In genomic region chr6:14709066-14709670, GRCh38 we compare ENCODE assay signal across 29 cellular contexts.
DNase-seq lines count a peak whose midpoint lies in the region; ATAC-seq, FAIRE-seq and TF ChIP-seq lines count a peak whose summit lies in the region.
"Had no signal": no experiment of that assay in that cellular context is flagged by ENCODE, and none has a peak within 500 bp of the region (broad histone marks: within the 10 kb centered on the region; RNA-seq: fewer than 3 reads in every experiment).

No MANE protein-coding gene starts in this region.

- H3K27ac Mint-ChIP-seq in astrocyte (ENCODE audit: unreplicated experiment) = no peak overlapping the region

- no peaks in the 10 kb centered on the region for H3K9me3 Mint-ChIP-seq in astrocyte (ENCODE audit: unreplicated experiment)

- peak overlapping the region; percentile 93 for H3K27ac ChIP-seq in astrocyte (ENCODE audit: low read depth, low read length)
- H3K27ac ChIP-seq: adrenal gland, hepatocyte, spleen had no signal

- no peaks in the 10 kb centered on the region for H3K27me3 ChIP-seq in astrocyte (ENCODE audit: insufficient read depth, low read length)
- H3K27me3 ChIP-seq: adrenal gland; BLaER1 treated with 17β-estradiol and CSF1 and Interleukin-3, amounts not matched to agents 10 nM and 100 nM; hepatocyte; spleen had no signal

- TF ChIP-seq CTCF in astrocyte (IDR thresholded peaks at IDR 0.05; ENCODE audit: insufficient read depth, low read depth, low read length) = no peak

- H4K20me1 ChIP-seq in astrocyte (ENCODE audit: insufficient read depth, low read length) = no peaks in the 10 kb centered on the region
- H4K20me1 ChIP-seq: BLaER1 treated with 17β-estradiol and CSF1 and Interleukin-3, amounts not matched to agents 10 nM and 100 nM had no signal

- peaks cover 58% of the 10 kb centered on the region for H3K4me1 Mint-ChIP-seq in astrocyte (ENCODE audit: low read depth, unreplicated experiment)

- H3K36me3 ChIP-seq in astrocyte (ENCODE audit: insufficient read depth, low read length) = no peaks in the 10 kb centered on the region
- H3K36me3 ChIP-seq: adrenal gland, spleen had no signal

- no peak overlapping the region for H3K9ac ChIP-seq in astrocyte (ENCODE audit: low read length)
- H3K9ac ChIP-seq: BLaER1 treated with 17β-estradiol and CSF1 and Interleukin-3, amounts not matched to agents 10 nM and 100 nM had no signal

- no peaks in the 10 kb centered on the region for H3K36me3 Mint-ChIP-seq in astrocyte (ENCODE audit: low read depth, unreplicated experiment)

- H3K4me3 ChIP-seq in astrocyte (ENCODE audit: insufficient read depth, low read depth, low read length) = no peak overlapping the region
- H3K4me3 ChIP-seq: adrenal gland; BLaER1 treated with 17β-estradiol and CSF1 and Interleukin-3, amounts not matched to agents 10 nM and 100 nM; GM12878; hepatocyte; lung; spleen had no signal

- H3K4me2 ChIP-seq in astrocyte (ENCODE audit: low read length) = no peak overlapping the region
- H3K4me2 ChIP-seq: BLaER1 treated with 17β-estradiol and CSF1 and Interleukin-3, amounts not matched to agents 10 nM and 100 nM; hepatocyte had no signal

- H3K79me2 ChIP-seq in astrocyte (ENCODE audit: insufficient read depth, low read length) = no peaks in the 10 kb centered on the region
- H3K79me2 ChIP-seq: hepatocyte had no signal

- peak; percentile 76 for DNase-seq in EH (ENCODE audit: low read depth)
- DNase-seq in LHCN-M2 (ENCODE audit: low read depth) = peak; percentile 84
- peak; percentile 35 for DNase-seq in astrocyte (ENCODE audit: low read depth)
- DNase-seq in myocyte (ENCODE audit: low read depth) = peak; percentile 83
- DNase-seq in stimulated activated CD4-positive, alpha-beta T cell treated with anti-CD3 and anti-CD28 coated beads, Interleukin-1b, Interleukin-23, amount 100 ng/mL, for 48 hours = no peak
- DNase-seq in NCI-H2196 (lab: John Stamatoyannopoulos, UW; ENCODE audit: unreplicated experiment) = no peak
- DNase-seq: activated CD4-positive, alpha-beta T cell treated with anti-CD3 and anti-CD28 coated beads for 1 hour; activated CD8-positive, alpha-beta memory T cell treated with anti-CD3 and anti-CD28 coated beads for 24 hours; adrenal gland; COR-L47; DND-41; effector CD4-positive, alpha-beta T cell; foreskin melanocyte; NCI-H1105; NCI-H1930; NCI-H2227 treated with DMSO at 0.1 percent for 48 hours; NCI-H748 treated with DMSO at 0.1 percent for 48 hours; right cardiac atrium; RPMI8226; spleen; stimulated activated CD4-positive, alpha-beta T cell treated with anti-CD3 and anti-CD28 coated beads, Interleukin-4, amount 100 ng/mL, for 1 hour; trophoblast cell had no signal

- ATAC-seq in HG03045 (IDR thresholded peaks at IDR 0.05; ENCODE audit: unreplicated experiment) = no peak
- ATAC-seq: esophagus mucosa, GM12878, right cardiac atrium had no signal

- H3K9me3 ChIP-seq in astrocyte (ENCODE audit: insufficient read depth, low read depth, low read length) = no peaks in the 10 kb centered on the region
- H3K9me3 ChIP-seq: adrenal gland had no signal

- H2AFZ ChIP-seq in astrocyte (ENCODE audit: low read depth, low read length) = no peak overlapping the region
- H2AFZ ChIP-seq: hepatocyte had no signal

- no peak for FAIRE-seq in astrocyte (lab: Jason Lieb, UNC)
- FAIRE-seq: GM12878, TTC549 had no signal

- H3K27me3 Mint-ChIP-seq in astrocyte (ENCODE audit: low read depth, unreplicated experiment) = no peaks in the 10 kb centered on the region

- no peak overlapping the region for H3K4me3 Mint-ChIP-seq in astrocyte (ENCODE audit: unreplicated experiment)

- H3K4me1 ChIP-seq in astrocyte (ENCODE audit: insufficient read depth, low read length) = peaks cover 58% of the 10 kb centered on the region
- H3K4me1 ChIP-seq: adrenal gland had no signal

Comparison
In these comparisons a context has a peak if more than half of its experiments do, and no peak if none do; other contexts are left out.
1. DNase-seq: peak in EH (single experiment), LHCN-M2 (single experiment), astrocyte (single experiment) and myocyte (single experiment); none in stimulated activated CD4-positive, alpha-beta T cell treated with anti-CD3 and anti-CD28 coated beads, Interleukin-1b, Interleukin-23, amount 100 ng/mL, for 48 hours (single experiment) and NCI-H2196 (single experiment).